ENCODE assay signal across 8 cellular contexts in genomic region chr16:56989988-56990387, GRCh38. TPM values are rescaled to one million over a fixed set of nuclear protein-coding genes. Genes with fewer than 3 reads are reported as not detected.
DNase-seq lines count a peak whose midpoint lies in the region; ATAC-seq and TF ChIP-seq lines count a peak whose summit lies in the region.

No MANE protein-coding gene starts in this region.

- BruUV-seq in A673 (replicated peaks; lab: Mats Ljungman, UMichigan), result TSS peak; percentile 53

- H3K36me3 Mint-ChIP-seq in IgD-negative memory B cell, result peaks cover 14% of the 10 kb centered on the region

- peaks cover 44 to 70% (median 60%) of the 10 kb centered on the region in 3 donors for H3K4me1 Mint-ChIP-seq in IgD-negative memory B cell

- H3K27me3 Mint-ChIP-seq in IgD-negative memory B cell, result no peaks in the 10 kb centered on the region

- peak overlapping the region; percentile 99 to 100 (median 100) for H3K4me3 Mint-ChIP-seq in IgD-negative memory B cell

- H3K9me3 Mint-ChIP-seq in IgD-negative memory B cell, result no peaks in the 10 kb centered on the region

- POLR2A ChIA-PET in A673 (lab: Charles Lee; ENCODE audit: low non-redundant PET), result interaction anchor here (0.5 kb wide), 1 partner anchor 51 kb away, joined by 3 read pairs; no protein-coding TSS in a partner anchor

- no peak for TF ChIP-seq CTCF in A673 (conservative IDR thresholded peaks at IDR 0.05; ENCODE audit: low read depth, low read length)

- H3K4me1 ChIP-seq in A673 (ENCODE audit: insufficient read depth, low read length, poor library complexity, severe bottlenecking) (peaks cover 11% of the 10 kb centered on the region), muscle layer of duodenum (ENCODE audit: control insufficient read depth in 1 of 2, insufficient read depth in 2 of 2, low read length in 2 of 2) (peaks cover 20 to 26% of the 10 kb centered on the region in 2 donors)

- peak overlapping the region; percentile 98 to 99 (median 98) for H3K27ac Mint-ChIP-seq in IgD-negative memory B cell

- CTCF ChIA-PET in A673 (lab: Charles Lee), result no interaction called here

- DNase-seq in A673 (ENCODE audit: low spot score) (no peak), OCI-M1 (lab: John Stamatoyannopoulos, UW) (no peak), HCEC 1CT (no peak), NCI-H1436 (lab: John Stamatoyannopoulos, UW) (no peak)
- DNase-seq in central memory CD4-positive, alpha-beta T cell, result peak; percentile 16

- no peaks in the 10 kb centered on the region for H3K27me3 ChIP-seq in A673 (replicated peaks; ENCODE audit: insufficient read depth, low read depth, low read length, poor library complexity)
- H3K27me3 ChIP-seq in muscle layer of duodenum (ENCODE audit: low read depth, low read length), result no peaks in the 10 kb centered on the region

- no peak overlapping the region for H3K27ac ChIP-seq in A673 (ENCODE audit: low read depth, low read length, poor library complexity, severe bottlenecking)
- peak overlapping the region; percentile 82 for H3K27ac ChIP-seq in muscle layer of duodenum (ENCODE audit: low read length)

- ATAC-seq in HG03175 (IDR thresholded peaks at IDR 0.05; ENCODE audit: unreplicated experiment), result no peak

- H3K4me3 ChIP-seq in A673 (ENCODE audit: low read depth, low read length, poor library complexity, severe bottlenecking) (peak overlapping the region; percentile 60), muscle layer of duodenum (ENCODE audit: low read depth in 1 of 2, low read length in 2 of 2) (peak overlapping the region; percentile 72 to 82)

- intact Hi-C loops in A673 (cut with micrococcal nuclease; ENCODE audit: unreplicated experiment), result no loop called here

- no peaks in the 10 kb centered on the region for H3K9me3 ChIP-seq in A673 (ENCODE audit: low read depth, low read length, poor library complexity, severe bottlenecking)
- H3K9me3 ChIP-seq in muscle layer of duodenum (ENCODE audit: control insufficient read depth in 1 of 2, low read length in 2 of 2), result no peaks in the 10 kb centered on the region

- H3K36me3 ChIP-seq in A673 (ENCODE audit: insufficient read depth, low read length, poor library complexity, severe bottlenecking) (no peaks in the 10 kb centered on the region), muscle layer of duodenum (ENCODE audit: control insufficient read depth in 1 of 2, insufficient read depth in 2 of 2, low read length in 2 of 2) (no peaks in the 10 kb centered on the region)

RNA-seq across cellular contexts. Expression of gene NLRC5, which starts 0.6 kb away (rescaled TPM):
- total RNA-seq in A673 (2021), result 13.1 and 14.2 TPM in 2 replicates
- polyA plus RNA-seq in IgD-negative memory B cell, result 134 TPM

RNA-seq across cellular contexts. Expression of gene CETP, which starts 28.2 kb away (rescaled TPM):
- not detected in 2 replicates for total RNA-seq in A673 (2021)
- 0.79 TPM for polyA plus RNA-seq in IgD-negative memory B cell

RNA-seq across cellular contexts. Expression of gene HERPUD1, which starts 58.0 kb away (rescaled TPM):
- 94.2 and 99.4 TPM in 2 replicates for total RNA-seq in A673 (2021)
- 298 TPM for polyA plus RNA-seq in IgD-negative memory B cell
